13 cellular contexts compared by ENCODE assay signal in the genomic region with DNA sequence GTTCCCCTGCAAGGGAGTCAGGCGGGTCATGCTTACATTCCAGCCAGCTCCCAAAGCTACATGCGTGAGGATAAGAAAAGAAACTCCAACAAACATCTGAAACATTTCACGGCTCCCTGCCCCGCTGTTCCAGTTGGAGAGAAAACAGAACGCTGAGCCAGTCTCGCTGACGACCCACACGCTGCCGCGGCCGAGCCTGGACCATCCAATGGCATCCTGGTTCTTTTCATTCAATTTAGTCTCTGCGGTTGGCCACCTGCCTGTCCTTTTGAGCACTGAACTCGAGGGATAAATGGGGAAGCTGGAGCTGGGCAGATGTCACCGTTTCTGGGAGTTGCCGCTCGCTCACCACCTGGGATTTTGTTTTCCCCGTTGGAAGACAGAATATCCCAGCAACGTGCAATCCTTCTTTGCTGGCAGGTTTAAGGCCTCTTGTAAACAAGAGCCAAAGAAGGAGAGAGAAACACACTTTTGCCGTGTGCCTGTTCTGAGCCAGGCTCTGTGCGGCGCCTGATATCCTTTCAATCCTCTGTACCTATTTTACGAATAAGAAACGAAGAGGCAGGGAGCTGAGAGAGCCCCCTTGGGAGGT. TPM values are rescaled to one million over a fixed set of nuclear protein-coding genes. Genes with fewer than 3 reads are reported as not detected.
DNase-seq lines count a peak whose midpoint lies in the region; ATAC-seq and TF ChIP-seq lines count a peak whose summit lies in the region.
"Had no signal": no experiment of that assay in that cellular context is flagged by ENCODE, and none has a peak within 500 bp of the region (broad histone marks: within the 10 kb centered on the region; RNA-seq: fewer than 3 reads in every experiment).

No MANE protein-coding gene starts in this region.

- ATAC-seq in sciatic nerve (peak; percentile 29), HG02571 (IDR thresholded peaks at IDR 0.05; ENCODE audit: unreplicated experiment) (no peak), omental fat pad (ENCODE audit: low FRiP score) (no peak)

- H3K79me2 ChIP-seq in Loucy (ENCODE audit: insufficient read depth, low read length) = no peaks in the 10 kb centered on the region

- no peak overlapping the region for H2AFZ ChIP-seq in Loucy (ENCODE audit: low read length)

- no peaks in the 10 kb centered on the region for H3K27me3 ChIP-seq in Loucy (ENCODE audit: insufficient read depth, low read length, poor library complexity, severe bottlenecking)
- H3K27me3 ChIP-seq in WERI-Rb-1 (ENCODE audit: insufficient read depth, low read depth, severe bottlenecking) = no peaks in the 10 kb centered on the region
- H3K27me3 ChIP-seq: cardiac muscle cell, upper lobe of left lung had no signal

- peak overlapping the region; percentile 24 for H3K9ac ChIP-seq in Loucy (ENCODE audit: low read depth, low read length, poor library complexity, severe bottlenecking)

- no peaks in the 10 kb centered on the region for H3F3A ChIP-seq in Loucy (ENCODE audit: low read depth)

- H3K9me2 ChIP-seq in Loucy (replicated peaks; ENCODE audit: low read depth, low read length) = no peaks in the 10 kb centered on the region

- no peaks in the 10 kb centered on the region for H3K9me3 ChIP-seq in Loucy (ENCODE audit: insufficient read depth, low read depth, low read length)
- H3K9me3 ChIP-seq in WERI-Rb-1 (ENCODE audit: severe bottlenecking) = no peaks in the 10 kb centered on the region
- H3K9me3 ChIP-seq: upper lobe of left lung had no signal

- peak overlapping the region; percentile 25; the same call in 1 of the 2 replicates for H3K27ac ChIP-seq in WERI-Rb-1
- H3K27ac ChIP-seq: cardiac muscle cell, epithelial cell of prostate, upper lobe of left lung had no signal

- DNase-seq in WERI-Rb-1 (no peak), hippocampal formation (lab: John Stamatoyannopoulos, UW) (peak; percentile 8 to 62), sciatic nerve (ENCODE audit: low spot score) (peak; percentile 48), NAMALWA (ENCODE audit: low spot score) (no peak), omental fat pad (ENCODE audit: low spot score) (no peak), HuH-7.5 (ENCODE audit: low spot score) (no peak)
- DNase-seq: MM.1S, OCI-M1, upper lobe of left lung had no signal

- peaks cover 7% of the 10 kb centered on the region for H3K4me1 ChIP-seq in Loucy (ENCODE audit: insufficient read depth, low read length, poor library complexity, severe bottlenecking)

- TF ChIP-seq CTCF in Loucy (conservative IDR thresholded peaks at IDR 0.05; ENCODE audit: low read length) (no peak), WERI-Rb-1 (IDR thresholded peaks at IDR 0.05; ENCODE audit: low read depth, low read length) (no peak), omental fat pad (IDR thresholded peaks at IDR 0.05) (no peak)

- H3K36me3 ChIP-seq in Loucy (ENCODE audit: insufficient read depth, low read length) = no peaks in the 10 kb centered on the region
- no peaks in the 10 kb centered on the region for H3K36me3 ChIP-seq in WERI-Rb-1
- H3K36me3 ChIP-seq: cardiac muscle cell, upper lobe of left lung had no signal

- no peaks in the 10 kb centered on the region for H4K20me1 ChIP-seq in Loucy (ENCODE audit: insufficient read depth, low read length, poor library complexity, severe bottlenecking)

- no peak overlapping the region for H3K4me3 ChIP-seq in Loucy (ENCODE audit: low read length, poor library complexity, severe bottlenecking)
- H3K4me3 ChIP-seq in WERI-Rb-1 (ENCODE audit: low read depth, low read length) = no peak overlapping the region
- H3K4me3 ChIP-seq: cardiac muscle cell, upper lobe of left lung had no signal

- intact Hi-C loops in sciatic nerve (cut with DNase I) = no loop called here

- H3K4me2 ChIP-seq in Loucy (ENCODE audit: low read depth, low read length, poor library complexity, severe bottlenecking) = no peak overlapping the region

RNA-seq across cellular contexts. Expression of gene SHISAL1, which starts 45.3 kb away (rescaled TPM):
- total RNA-seq in sciatic nerve = 2.1 TPM
- 1 to 10 TPM in 1 of 4 donors, under 1 TPM in 3; 0.47 to 1.9 (median 0.75) TPM for total RNA-seq in omental fat pad

Comparison
In these comparisons a context has a peak if more than half of its experiments do, and no peak if none do; other contexts are left out.
1. DNase-seq: peak in hippocampal formation (2 of 2) and sciatic nerve (single experiment); none in WERI-Rb-1 (single experiment), NAMALWA (single experiment), omental fat pad (single experiment) and HuH-7.5 (single experiment).